ENCODE assay signal across 3 cellular contexts in genomic region chr6:148010516-148010915, GRCh38.
DNase-seq lines count a peak whose midpoint lies in the region; ATAC-seq, FAIRE-seq and TF ChIP-seq lines count a peak whose summit lies in the region.
"Not testable (repeated sequence)": the region's sequence is repeated elsewhere in the genome, so short reads cannot be mapped to it uniquely, and the experiment has no call there.

No MANE protein-coding gene starts in this region.

- DNase-seq in Karpas-422: peak; percentile 19
- not testable (repeated sequence) for DNase-seq in K562 (ENCODE audit: extremely low read depth in 1 of 4, low spot score in 3 of 4)

- TF ChIP-seq POLR2A in K562 (conservative IDR thresholded peaks at IDR 0.05): not testable (repeated sequence)

- CTCF ChIA-PET in HEK293 (lab: Yijun Ruan, JAX); K562 (lab: Yijun Ruan, JAX; ENCODE audit: low intra/inter-chr PET ratio): not testable (repeated sequence)

- intact Hi-C loops in K562 (cut with micrococcal nuclease): not testable (repeated sequence)

- H4K20me1 ChIP-seq in Karpas-422 (ENCODE audit: insufficient read depth, low read depth, low read length); K562 (replicated peaks; ENCODE audit: control insufficient read depth, insufficient read depth, low read length): not testable (repeated sequence)

- FAIRE-seq in K562 (lab: Jason Lieb, UNC): not testable (repeated sequence)

- not testable (repeated sequence) for H3K4me2 ChIP-seq in Karpas-422 (ENCODE audit: low read depth, low read length, poor library complexity, severe bottlenecking); K562 (ENCODE audit: insufficient read depth, low read length)

- BruUV-seq in K562 (replicated peaks; lab: Mats Ljungman, UMichigan): not testable (repeated sequence)

- not testable (repeated sequence) for H3K9me1 ChIP-seq in K562 (ENCODE audit: control insufficient read depth, insufficient read depth, low read length)

- not testable (repeated sequence) for H3K4me1 ChIP-seq in HEK293 (ENCODE audit: control insufficient read depth, insufficient read depth, low read length); Karpas-422 (ENCODE audit: low read length); K562 (replicated peaks in 1 of 2; ENCODE audit: control insufficient read depth in 2 of 2, insufficient read depth in 2 of 2, low read length in 2 of 2)

- H3K9me2 ChIP-seq in Karpas-422 (replicated peaks; ENCODE audit: insufficient read depth, low read length): not testable (repeated sequence)

- not testable (repeated sequence) for TF ChIP-seq CTCF in HEK293 (tag by site-specific recombination; IDR thresholded peaks at IDR 0.05); K562 (IDR thresholded peaks at IDR 0.05 in 2 of 3, conservative IDR thresholded peaks at IDR 0.05 in 1 of 3; ENCODE audit: insufficient read depth in 2 of 3, low read depth in 1 of 3, low read length in 3 of 3)

- H3K4me3 ChIP-seq in HEK293 (ENCODE audit: low read depth, low read length); Karpas-422 (ENCODE audit: low read length); K562: not testable (repeated sequence)

- not testable (repeated sequence) for H3K36me3 ChIP-seq in HEK293 (ENCODE audit: control insufficient read depth in 2 of 2, insufficient read depth in 1 of 2, low read length in 2 of 2); Karpas-422 (ENCODE audit: insufficient read depth, low read length); K562 (ENCODE audit: control insufficient read depth, insufficient read depth, low read length)

- H3K9me3 ChIP-seq in HEK293 (ENCODE audit: control insufficient read depth, insufficient read depth, low read depth, low read length); Karpas-422 (ENCODE audit: low read length); K562 (replicated peaks; ENCODE audit: control insufficient read depth, insufficient read depth, low read depth, low read length): not testable (repeated sequence)

- H3K27ac ChIP-seq in HEK293 (ENCODE audit: extremely low read depth, low read depth, low read length); Karpas-422 (ENCODE audit: low read length); K562 (ENCODE audit: extremely low read depth, low read depth, low read length): not testable (repeated sequence)

- H2AFZ ChIP-seq in Karpas-422 (ENCODE audit: low read length); K562 (ENCODE audit: low read depth, low read length): not testable (repeated sequence)

- TF ChIP-seq RAD21 in K562 (CRISPR knock-in tag; conservative IDR thresholded peaks at IDR 0.05 in 1 of 2, IDR thresholded peaks at IDR 0.05 in 1 of 2): not testable (repeated sequence)

- H3K9ac ChIP-seq in Karpas-422 (ENCODE audit: low read length); K562 (ENCODE audit: insufficient read depth in 1 of 2, low read depth in 2 of 2, low read length in 2 of 2): not testable (repeated sequence)

- in situ Hi-C loops in K562 (cut with MboI): not testable (repeated sequence)

- not testable (repeated sequence) for ATAC-seq in K562

- not testable (repeated sequence) for H3K27me3 ChIP-seq in Karpas-422 (ENCODE audit: low read length); K562 (ENCODE audit: control insufficient read depth in 2 of 2, insufficient read depth in 2 of 2, low read length in 2 of 2)

- H3K79me2 ChIP-seq in Karpas-422 (ENCODE audit: low read length); K562 (ENCODE audit: control insufficient read depth, insufficient read depth, low read length): not testable (repeated sequence)

- not testable (repeated sequence) for TF ChIP-seq EP300 in K562 (IDR thresholded peaks at IDR 0.05; ENCODE audit: low read length)

- POLR2A ChIA-PET in HEK293 (lab: Yijun Ruan, JAX); K562 (lab: Yijun Ruan, JAX): not testable (repeated sequence)

TF ChIP-seq in HEK293, 187 proteins besides CTCF, POLR2A, EP300 and RAD21:
- TF ChIP-seq SETDB1 (IDR thresholded peaks at IDR 0.05; ENCODE audit: insufficient read length, low read length): peak; percentile 87
TF ChIP-seq in HEK293: peak in this region for 1; not testable (repeated sequence) for 186.

TF ChIP-seq in K562, 482 proteins besides CTCF, POLR2A, EP300 and RAD21:
- TF ChIP-seq ZNF280A (IDR thresholded peaks at IDR 0.05; ENCODE audit: low read depth, partially characterized antibody) (peak; percentile 69), TRIM28 (IDR thresholded peaks at IDR 0.05) (peak; percentile 58; the same call in 1 of the 2 replicates), CBX3 (IDR thresholded peaks at IDR 0.05; ENCODE audit: borderline replicate concordance in 1 of 2, low read length in 2 of 2) (peak in 1 of 2 experiments; percentile 50; a peak in 1 of 3 replicates), CBX5 (IDR thresholded peaks at IDR 0.05; ENCODE audit: borderline replicate concordance, low read depth) (peak; percentile 78; the same call in 1 of the 2 replicates)
